Comparison of ENCODE assay signal across 32 cellular contexts in genomic region chr5:1261643-1262042, GRCh38. TPM values are rescaled to one million over a fixed set of nuclear protein-coding genes. Genes with fewer than 3 reads are reported as not detected.
"Had no signal": no experiment of that assay in that cellular context is flagged by ENCODE, and none has a peak within 500 bp of the region (broad histone marks: within the 10 kb centered on the region; RNA-seq: fewer than 3 reads in every experiment).

No MANE protein-coding gene starts in this region.

- H3K4me3 Mint-ChIP-seq: stimulated activated effector memory CD8-positive, alpha-beta T cell treated with anti-CD3 and anti-CD28 coated beads, Interleukin-12 subunit alpha, Interleukin-12 subunit beta, amount 100 ng/mL, for 72 hours; stimulated activated memory B cell treated with anti-CD40 and anti-IgM and Interleukin-4, amounts not matched to agents 10 μg/mL and 1 μg/mL and 100 μg/mL, for 72 hours; stimulated activated naive B cell treated with anti-CD40 and anti-IgM and Interleukin-4, amounts not matched to agents 10 μg/mL and 1 μg/mL and 100 μg/mL, for 72 hours; stimulated activated naive CD8-positive, alpha-beta T cell treated with anti-CD3 and anti-CD28 coated beads, Interleukin-15, amount 100 ng/mL, for 72 hours; stimulated activated naive CD8-positive, alpha-beta T cell treated with anti-CD3 and anti-CD28 coated beads, Interleukin-15, Interleukin-2, amounts not matched to agents 100 ng/mL and 50 ng/mL, for 24 hours; type B pancreatic cell had no signal

- ATAC-seq: stimulated activated effector memory CD8-positive, alpha-beta T cell treated with anti-CD3 and anti-CD28 coated beads, Interleukin-12 subunit alpha, Interleukin-12 subunit beta, amount 100 ng/mL, for 72 hours; stimulated activated memory B cell treated with anti-CD40 and anti-IgM and Interleukin-4, amounts not matched to agents 10 μg/mL and 1 μg/mL and 100 μg/mL, for 72 hours; stimulated activated naive B cell treated with anti-CD40 and anti-IgM and Interleukin-4, amounts not matched to agents 10 μg/mL and 1 μg/mL and 100 μg/mL, for 72 hours; stimulated activated naive CD8-positive, alpha-beta T cell treated with anti-CD3 and anti-CD28 coated beads, Interleukin-15, amount 100 ng/mL, for 72 hours; stimulated activated naive CD8-positive, alpha-beta T cell treated with anti-CD3 and anti-CD28 coated beads, Interleukin-15, Interleukin-2, amounts not matched to agents 100 U/mL and 50 U/mL, for 24 hours; upper lobe of right lung had no signal

- H3K4me1 ChIP-seq: stomach, suprapubic skin, testis, thyroid gland, tibial artery, tibial nerve, transverse colon, upper lobe of left lung, upper lobe of right lung, uterus, vagina had no signal

- DNase-seq: stimulated activated CD4-positive, alpha-beta T cell treated with anti-CD3 and anti-CD28 coated beads, Interleukin-2, amount 100 ng/mL, for 48 hours; stimulated activated CD4-positive, alpha-beta T cell treated with anti-CD3 and anti-CD28 coated beads, Interleukin-4, amount 100 ng/mL, for 1 hour; stimulated activated CD4-positive, alpha-beta T cell treated with anti-CD3 and anti-CD28 coated beads, Interleukin-4, amount 100 ng/mL, for 24 hours; stimulated activated CD4-positive, alpha-beta T cell treated with anti-CD3 and anti-CD28 coated beads, Interleukin-4, amount 100 ng/mL, for 4 hours; stimulated activated CD8-positive, alpha-beta memory T cell treated with anti-CD3 and anti-CD28 coated beads, Interleukin-4, amount 100 ng/mL, for 48 hours; stimulated activated naive B cell treated with anti-CD40 and anti-IgM and Interleukin-4, amounts not matched to agents 10 μg/mL and 1 μg/mL and 100 μg/mL, for 72 hours; stimulated activated naive CD4-positive, alpha-beta T cell; stimulated activated naive CD4-positive, alpha-beta T cell treated with Interleukin-2 at 50 U/mL for 16 hours; stimulated activated naive CD8-positive, alpha-beta T cell treated with anti-CD3 and anti-CD28 coated beads, Interleukin-15, amount 100 ng/mL, for 72 hours; stimulated activated naive CD8-positive, alpha-beta T cell treated with anti-CD3 and anti-CD28 coated beads, Interleukin-15, Interleukin-2, amounts not matched to agents 100 U/mL and 50 U/mL, for 24 hours; stomach; substantia nigra; testis; thyroid gland; tibial artery; transverse colon; trophoblast cell; upper lobe of left lung; upper lobe of right lung; uterus had no signal

- H3K27ac Mint-ChIP-seq: stimulated activated effector memory CD8-positive, alpha-beta T cell treated with anti-CD3 and anti-CD28 coated beads, Interleukin-12 subunit alpha, Interleukin-12 subunit beta, amount 100 ng/mL, for 72 hours; stimulated activated memory B cell treated with anti-CD40 and anti-IgM and Interleukin-4, amounts not matched to agents 10 μg/mL and 1 μg/mL and 100 μg/mL, for 72 hours; stimulated activated naive B cell treated with anti-CD40 and anti-IgM and Interleukin-4, amounts not matched to agents 10 μg/mL and 1 μg/mL and 100 μg/mL, for 72 hours; stimulated activated naive CD8-positive, alpha-beta T cell treated with anti-CD3 and anti-CD28 coated beads, Interleukin-15, amount 100 ng/mL, for 72 hours; type B pancreatic cell had no signal

- H3K4me1 Mint-ChIP-seq: stimulated activated effector memory CD8-positive, alpha-beta T cell treated with anti-CD3 and anti-CD28 coated beads, Interleukin-12 subunit alpha, Interleukin-12 subunit beta, amount 100 ng/mL, for 72 hours; stimulated activated memory B cell treated with anti-CD40 and anti-IgM and Interleukin-4, amounts not matched to agents 10 μg/mL and 1 μg/mL and 100 μg/mL, for 72 hours; stimulated activated naive CD8-positive, alpha-beta T cell treated with anti-CD3 and anti-CD28 coated beads, Interleukin-15, amount 100 ng/mL, for 72 hours had no signal

- H3K27ac ChIP-seq: stomach, suprapubic skin, testis, thoracic aorta, thyroid gland, tibial artery, tibial nerve, transverse colon, upper lobe of left lung, upper lobe of right lung, uterus, vagina had no signal

- H3K27me3 Mint-ChIP-seq: stimulated activated naive CD8-positive, alpha-beta T cell treated with anti-CD3 and anti-CD28 coated beads, Interleukin-15, Interleukin-2, amounts not matched to agents 100 ng/mL and 50 ng/mL, for 24 hours; type B pancreatic cell had no signal

- H3K9me3 ChIP-seq: testis, thoracic aorta, thyroid gland, transverse colon, upper lobe of right lung, uterus, vagina had no signal

- H3K4me3 ChIP-seq: stomach, suprapubic skin, testis, thoracic aorta, thyroid gland, tibial artery, tibial nerve, transverse colon, upper lobe of left lung, upper lobe of right lung, uterus, vagina had no signal

- H3K27me3 ChIP-seq: suprapubic skin, testis, thyroid gland, tibial artery, tibial nerve, transverse colon, upper lobe of left lung, upper lobe of right lung, uterus, vagina had no signal

- H3K36me3 Mint-ChIP-seq: stimulated activated effector memory CD8-positive, alpha-beta T cell treated with anti-CD3 and anti-CD28 coated beads, Interleukin-12 subunit alpha, Interleukin-12 subunit beta, amount 100 ng/mL, for 72 hours; stimulated activated memory B cell treated with anti-CD40 and anti-IgM and Interleukin-4, amounts not matched to agents 10 μg/mL and 1 μg/mL and 100 μg/mL, for 72 hours; type B pancreatic cell had no signal

RNA-seq across cellular contexts. Expression of gene TERT, which starts 33.2 kb away (rescaled TPM):
- total RNA-seq: subcutaneous adipose tissue, suprapubic skin, temporal lobe, thoracic aorta, thyroid gland, tibial nerve, transverse colon, upper lobe of right lung, ureter, urinary bladder, vagina had no signal
- polyA plus RNA-seq: urinary bladder had no signal

RNA-seq across cellular contexts. Expression of gene SLC6A18, which starts 36.5 kb away (rescaled TPM):
- total RNA-seq: stomach, subcutaneous adipose tissue, suprapubic skin, temporal lobe, thoracic aorta, thyroid gland, tibial nerve, transverse colon, upper lobe of left lung, upper lobe of right lung, ureter, urinary bladder, uterus, vagina had no signal
- polyA plus RNA-seq: stomach, urinary bladder had no signal
